ENCODE assay signal across 8 cellular contexts in genomic region chr4:152534541-152535231, GRCh38. TPM values are rescaled to one million over a fixed set of nuclear protein-coding genes. Genes with fewer than 3 reads are reported as not detected.
DNase-seq lines count a peak whose midpoint lies in the region; ATAC-seq and TF ChIP-seq lines count a peak whose summit lies in the region.

No MANE protein-coding gene starts in this region.

- CTCF ChIA-PET in CD8-positive, alpha-beta T cell (lab: Charles Lee) = interaction anchor here (1.3 to 4.5 kb wide), 3 partner anchors 9 to 34 kb away, joined by 3 to 26 read pairs (median 7); no protein-coding TSS in a partner anchor

- H3K9me3 Mint-ChIP-seq in CD8-positive, alpha-beta T cell = no peaks in the 10 kb centered on the region

- peak overlapping the region; percentile 85 for H3K27ac Mint-ChIP-seq in CD8-positive, alpha-beta T cell

- POLR2A ChIA-PET in CD8-positive, alpha-beta T cell (lab: Charles Lee) = interaction anchor here (1.6 to 4.5 kb wide), 5 partner anchors 9 to 244 kb away, joined by 6 to 48 read pairs (median 10); partner anchors contain the start of genes ARFIP1 and TIGD4

- peaks cover 36% of the 10 kb centered on the region for H3K36me3 Mint-ChIP-seq in CD8-positive, alpha-beta T cell

- in situ Hi-C loops in KBM-7 (cut with MboI; ENCODE audit: low pct_unique_long_range_greater_than_20kb, low sequenced_read_pairs) = no loop called here

- ATAC-seq in CD8-positive, alpha-beta T cell = no peak
- ATAC-seq in GM18520 (IDR thresholded peaks at IDR 0.05; ENCODE audit: unreplicated experiment) = no peak

- H3K9me3 ChIP-seq in CD8-positive, alpha-beta T cell (ENCODE audit: low read length) = no peaks in the 10 kb centered on the region

- peak overlapping the region; percentile 69 for H3K4me3 ChIP-seq in CD8-positive, alpha-beta T cell (ENCODE audit: low read depth, low read length)
- H3K4me3 ChIP-seq in dorsolateral prefrontal cortex = peak overlapping the region; percentile 70 to 100 (median 98)

- intact Hi-C loops in CD8-positive, alpha-beta T cell (cut with DNase I, micrococcal nuclease) = loop anchor here (5.0 to 10.0 kb wide), 4 partner anchors 430 to 1517 kb away; partner anchors contain the start of genes GATB (in 1 of the 2) and LRBA (in 1 of the 2)
- intact Hi-C loops in dorsolateral prefrontal cortex (cut with DNase I) = loop anchor here (5.0 to 10.0 kb wide), 2 partner anchors 240 to 248 kb away; partner anchors contain the start of genes ARFIP1 (in 1 of the 2) and TIGD4 (in 1 of the 2)

- peaks cover 3% of the 10 kb centered on the region for H3K36me3 ChIP-seq in CD8-positive, alpha-beta T cell (ENCODE audit: insufficient read depth, low read length)

- H3K4me1 ChIP-seq in CD8-positive, alpha-beta T cell (ENCODE audit: insufficient read depth, low read length) = peaks cover 58% of the 10 kb centered on the region

- DNase-seq in CD8-positive, alpha-beta T cell = peak; percentile 12 to 74 (median 57)
- DNase-seq in KBM-7 (peak; percentile 60), dorsolateral prefrontal cortex (peak in 5 of 10 donors; percentile 14 to 49 (median 44)), lung microvascular endothelial cell (ENCODE audit: low read depth in 2 of 2) (peak; percentile 24 to 40), NCI-H128 (lab: John Stamatoyannopoulos, UW; ENCODE audit: unreplicated experiment) (no peak)
- DNase-seq in activated CD4-positive, alpha-beta T cell treated with anti-CD3 and anti-CD28 coated beads for 1 hour = peak; percentile 41
- DNase-seq in stimulated activated CD8-positive, alpha-beta memory T cell treated with anti-CD3 and anti-CD28 coated beads, Interleukin-4, amount 100 ng/mL, for 24 hours (ENCODE audit: low read depth) = peak; percentile 31

- peak overlapping the region; percentile 98 for H3K27ac ChIP-seq in CD8-positive, alpha-beta T cell (ENCODE audit: low read depth, low read length)
- peak overlapping the region in 10 of 59 donors; percentile 39 to 96 (median 90) for H3K27ac ChIP-seq in dorsolateral prefrontal cortex

- peaks cover 66% of the 10 kb centered on the region for H3K4me1 Mint-ChIP-seq in CD8-positive, alpha-beta T cell (ENCODE audit: low read depth)

- no peaks in the 10 kb centered on the region for H3K27me3 Mint-ChIP-seq in CD8-positive, alpha-beta T cell (ENCODE audit: low read depth)

- peak overlapping the region; percentile 87 for H3K4me3 Mint-ChIP-seq in CD8-positive, alpha-beta T cell

- H3K27me3 ChIP-seq in CD8-positive, alpha-beta T cell (ENCODE audit: insufficient read depth, low read length) = no peaks in the 10 kb centered on the region
- H3K27me3 ChIP-seq in dorsolateral prefrontal cortex = no peaks in the 10 kb centered on the region

- no peak for TF ChIP-seq CTCF in CD8-positive, alpha-beta T cell (IDR thresholded peaks at IDR 0.05)
- no peak for TF ChIP-seq CTCF in dorsolateral prefrontal cortex (IDR thresholded peaks at IDR 0.05 in 54 of 56, conservative IDR thresholded peaks at IDR 0.05 in 2 of 56; ENCODE audit: low read depth in 1 of 56, partially characterized antibody in 56 of 56)

RNA-seq across cellular contexts. Expression of gene FBXW7, which starts 1.2 kb away (rescaled TPM):
- 100 to 1,000 TPM; 129 to 135 TPM for total RNA-seq in CD8-positive, alpha-beta T cell
- total RNA-seq in dorsolateral prefrontal cortex (100 to 1,000 TPM; 126 to 372 (median 279) TPM), lung microvascular endothelial cell (34.7 and 51.2 TPM in 2 replicates)
